Comparison of ENCODE assay signal across 8 cellular contexts in genomic region chr6:116666869-116667268, GRCh38. TPM values are rescaled to one million over a fixed set of nuclear protein-coding genes. Genes with fewer than 3 reads are reported as not detected.
A peak's percentile ranks its signal among the peaks of the same experiment; 100 is the strongest.
DNase-seq lines count a peak whose midpoint lies in the region; ATAC-seq, FAIRE-seq and TF ChIP-seq lines count a peak whose summit lies in the region.

No MANE protein-coding gene starts in this region.

- FAIRE-seq in small intestine (lab: Jason Lieb, UNC) (no peak), D721Med (lab: Jason Lieb, UNC) (no peak)

- no peaks in the 10 kb centered on the region for H3K27me3 Mint-ChIP-seq in Calu3 (ENCODE audit: unreplicated experiment)
- H3K27me3 Mint-ChIP-seq in effector memory CD8-positive, alpha-beta T cell: peaks cover 3 to 23% of the 10 kb centered on the region in 2 donors

- H3K4me1 ChIP-seq in small intestine (ENCODE audit: control insufficient read depth in 2 of 2, insufficient read depth in 1 of 2, low read depth in 1 of 2, low read length in 1 of 2): peaks cover 3 to 4% of the 10 kb centered on the region in 2 donors

- ATAC-seq in GM21360 (IDR thresholded peaks at IDR 0.05; ENCODE audit: unreplicated experiment) (peak; percentile 54), HG03558 (IDR thresholded peaks at IDR 0.05; ENCODE audit: extremely low read depth, unreplicated experiment) (peak; percentile 36)
- ATAC-seq in effector memory CD8-positive, alpha-beta T cell (replicated peaks): no peak

- no peaks in the 10 kb centered on the region for H3K9me3 ChIP-seq in small intestine (ENCODE audit: control insufficient read depth, low read depth)

- no peak overlapping the region for H3K27ac ChIP-seq in small intestine (ENCODE audit: low read depth in 1 of 2, low read length in 1 of 2)

- DNase-seq in Calu3 (no peak), small intestine (no peak), HT-29 (ENCODE audit: low spot score) (no peak), D721Med (ENCODE audit: insufficient read length, low spot score) (no peak), amygdala (lab: John Stamatoyannopoulos, UW) (no peak)
- DNase-seq in effector memory CD8-positive, alpha-beta T cell: no peak

- H3K27me3 ChIP-seq in small intestine (ENCODE audit: control insufficient read depth in 2 of 2, insufficient read depth in 2 of 2, low read length in 2 of 2): no peaks in the 10 kb centered on the region

- H3K27ac Mint-ChIP-seq in Calu3 (ENCODE audit: unreplicated experiment): no peak overlapping the region
- peak overlapping the region in 1 of 2 donors; percentile 98 for H3K27ac Mint-ChIP-seq in effector memory CD8-positive, alpha-beta T cell

- CTCF ChIA-PET in Calu3 (lab: Charles Lee): no interaction called here

- H3K4me3 ChIP-seq in small intestine (ENCODE audit: low read depth in 1 of 2, low read length in 2 of 2): no peak overlapping the region

- BruUV-seq in Calu3 (replicated peaks; lab: Mats Ljungman, UMichigan): no TSS peak

- H3K36me3 Mint-ChIP-seq in Calu3 (ENCODE audit: insufficient read depth, unreplicated experiment): peaks cover 22% of the 10 kb centered on the region
- peaks cover 5% of the 10 kb centered on the region for H3K36me3 Mint-ChIP-seq in effector memory CD8-positive, alpha-beta T cell (ENCODE audit: insufficient read depth)

- no peaks in the 10 kb centered on the region for H3K36me3 ChIP-seq in small intestine (ENCODE audit: control insufficient read depth in 2 of 2, insufficient read depth in 2 of 2, low read length in 2 of 2)

- peak overlapping the region; percentile 90 for H3K4me3 Mint-ChIP-seq in Calu3 (ENCODE audit: low read depth, unreplicated experiment)
- H3K4me3 Mint-ChIP-seq in effector memory CD8-positive, alpha-beta T cell: peak overlapping the region; percentile 96 to 97

- TF ChIP-seq CTCF in Calu3 (IDR thresholded peaks at IDR 0.05; ENCODE audit: unreplicated experiment): no peak
- TF ChIP-seq CTCF in D721Med (IDR thresholded peaks at IDR 0.05; ENCODE audit: insufficient read depth, missing control alignments): no peak

- H3K4me1 Mint-ChIP-seq in Calu3 (ENCODE audit: low read depth, unreplicated experiment): peaks cover 36% of the 10 kb centered on the region
- H3K4me1 Mint-ChIP-seq in effector memory CD8-positive, alpha-beta T cell (ENCODE audit: low read depth in 2 of 2): peaks cover 35 to 40% of the 10 kb centered on the region in 2 donors

- WGBS in small intestine, 3 donors: 12 to 52% (median 27%) methylated on average over 1 of the region's 1 CpG

- intact Hi-C loops in Calu3 (cut with micrococcal nuclease; ENCODE audit: unreplicated experiment): no loop called here

- no peaks in the 10 kb centered on the region for H3K9me3 Mint-ChIP-seq in Calu3 (ENCODE audit: low read depth, unreplicated experiment)
- H3K9me3 Mint-ChIP-seq in effector memory CD8-positive, alpha-beta T cell: no peaks in the 10 kb centered on the region

RNA-seq across cellular contexts. Expression of gene ZUP1, which starts 1.7 kb away (rescaled TPM):
- 12.8 and 14.7 TPM in 2 replicates for total RNA-seq in Calu3 (2022)
- 10 to 100 TPM in 2 of 3 donors, 1 to 10 TPM in 1; 7.7 to 22.1 (median 11.3) TPM for polyA plus RNA-seq in small intestine
- 6.0 and 6.1 TPM in 2 replicates for total RNA-seq in HT-29 (2014; rRNA removed; shearing (Covaris generic))

RNA-seq across cellular contexts. Expression of gene KPNA5, which starts 14.1 kb away (rescaled TPM):
- 9.2 and 12.2 TPM in 2 replicates for total RNA-seq in Calu3 (2022)
- polyA plus RNA-seq in small intestine: 1 to 10 TPM in 2 of 3 donors, under 1 TPM in 1; 0.45 to 1.8 (median 1.6) TPM
- total RNA-seq in HT-29 (2014; rRNA removed; shearing (Covaris generic)): 1.6 and 2.6 TPM in 2 replicates

RNA-seq across cellular contexts. Expression of gene RSPH4A, which starts 50.6 kb away (rescaled TPM):
- total RNA-seq in Calu3 (2022): 0.21 and 0.22 TPM in 2 replicates
- under 1 TPM; 0.12 to 0.54 (median 0.22) TPM for polyA plus RNA-seq in small intestine
- total RNA-seq in HT-29 (2014; rRNA removed; shearing (Covaris generic)): 0.31 TPM in 1 of 2 replicates, not detected in the other
